In the genomic region with DNA sequence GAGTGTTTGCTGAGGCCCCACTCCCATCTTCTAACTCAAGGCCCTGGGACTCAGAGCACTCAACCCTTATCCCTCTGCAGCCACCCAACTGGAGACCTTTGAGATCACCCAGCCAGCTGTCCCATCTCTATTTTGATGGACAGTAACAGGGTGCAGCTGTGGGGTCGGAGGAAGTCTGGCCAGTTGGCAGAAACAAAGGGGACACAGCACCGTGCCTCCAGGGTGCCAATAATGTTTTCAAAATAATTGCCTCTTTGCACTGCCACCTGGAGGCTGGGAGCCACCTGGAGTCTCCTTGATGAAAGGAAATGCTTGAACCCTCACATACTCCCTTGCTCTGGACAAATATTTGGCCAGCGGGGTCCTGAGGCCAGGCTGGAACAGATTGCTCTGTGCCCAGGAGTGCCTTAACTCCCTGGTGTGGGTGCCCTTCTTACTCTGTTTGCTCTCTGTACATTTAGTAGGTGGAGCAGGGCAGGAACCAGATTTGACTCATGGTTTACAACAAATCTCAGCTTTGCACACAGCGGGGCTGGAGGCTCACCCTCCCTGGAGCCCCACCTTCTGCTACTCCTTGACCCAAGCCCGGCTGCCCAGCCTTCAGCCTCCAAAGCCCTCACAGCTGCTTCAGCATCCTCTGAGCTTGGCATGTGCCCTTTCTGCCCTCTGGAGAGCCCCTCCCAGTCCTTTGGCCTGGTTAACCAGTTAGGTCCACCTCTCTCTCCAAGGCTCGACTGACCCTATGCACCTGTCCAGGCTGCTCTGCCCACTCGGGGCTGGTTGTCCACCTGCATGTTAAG, we compare ENCODE assay signal across 14 cellular contexts. TPM values are rescaled to one million over a fixed set of nuclear protein-coding genes. Genes with fewer than 3 reads are reported as not detected.
DNase-seq lines count a peak whose midpoint lies in the region; ATAC-seq and TF ChIP-seq lines count a peak whose summit lies in the region.
"Had no signal": no experiment of that assay in that cellular context is flagged by ENCODE, and none has a peak within 500 bp of the region (broad histone marks: within the 10 kb centered on the region; RNA-seq: fewer than 3 reads in every experiment).

No MANE protein-coding gene starts in this region.

- no peak overlapping the region for H3K4me3 ChIP-seq in transverse colon
- no peak overlapping the region for H3K4me3 ChIP-seq in CD8-positive, alpha-beta memory T cell (ENCODE audit: low read length)
- H3K4me3 ChIP-seq: pancreas had no signal

- no peaks in the 10 kb centered on the region for H3K27me3 ChIP-seq in transverse colon
- no peaks in the 10 kb centered on the region for H3K27me3 ChIP-seq in CD8-positive, alpha-beta memory T cell (ENCODE audit: insufficient read depth, low read length, poor library complexity, severe bottlenecking)
- H3K27me3 ChIP-seq: pancreas had no signal

- intact Hi-C loops in left ventricle myocardium superior (cut with micrococcal nuclease) (no loop called here), transverse colon (cut with DNase I; ENCODE audit: low total_unique reads) (no loop called here)

- peak overlapping the region; percentile 56 for H3K27ac Mint-ChIP-seq in activated naive CD4-positive, alpha-beta T cell treated with anti-CD3 and anti-CD28 coated beads, Interleukin-2, amount 50 U/mL, for 24 hours
- H3K27ac Mint-ChIP-seq in WTC11 = no peak overlapping the region
- peak overlapping the region in 1 of 8 donors; percentile 6 for H3K27ac Mint-ChIP-seq in CD8-positive, alpha-beta memory T cell
- H3K27ac Mint-ChIP-seq: B cell had no signal

- H3K36me3 ChIP-seq in transverse colon = no peaks in the 10 kb centered on the region
- no peaks in the 10 kb centered on the region for H3K36me3 ChIP-seq in CD8-positive, alpha-beta memory T cell (ENCODE audit: insufficient read depth, low read length)
- H3K36me3 ChIP-seq: pancreas had no signal

- TF ChIP-seq EP300 in transverse colon (IDR thresholded peaks at IDR 0.05; ENCODE audit: low read depth) = no peak

- H3K36me3 Mint-ChIP-seq in activated naive CD4-positive, alpha-beta T cell treated with anti-CD3 and anti-CD28 coated beads, Interleukin-2, amount 50 U/mL, for 24 hours = peaks cover 16% of the 10 kb centered on the region
- no peaks in the 10 kb centered on the region for H3K36me3 Mint-ChIP-seq in WTC11
- H3K36me3 Mint-ChIP-seq in CD8-positive, alpha-beta memory T cell = peaks cover 0 to 4% (median 1%) of the 10 kb centered on the region in 3 donors
- H3K36me3 Mint-ChIP-seq: brain had no signal

- H3K9me3 Mint-ChIP-seq in activated naive CD4-positive, alpha-beta T cell treated with anti-CD3 and anti-CD28 coated beads, Interleukin-2, amount 50 U/mL, for 24 hours = peaks cover 6% of the 10 kb centered on the region
- peaks cover 19% of the 10 kb centered on the region for H3K9me3 Mint-ChIP-seq in WTC11
- peaks cover 0 to 2% (median 0%) of the 10 kb centered on the region in 5 donors for H3K9me3 Mint-ChIP-seq in CD8-positive, alpha-beta memory T cell

- H3K4me1 ChIP-seq in transverse colon = peaks cover 0 to 6% (median 2%) of the 10 kb centered on the region in 4 donors
- peaks cover 42% of the 10 kb centered on the region for H3K4me1 ChIP-seq in CD8-positive, alpha-beta memory T cell (ENCODE audit: insufficient read depth, low read length)
- H3K4me1 ChIP-seq: pancreas had no signal

- CTCF ChIA-PET in WTC11 (lab: Charles Lee) = interaction anchor here (1.1 to 7.7 kb wide), 8 partner anchors 11 to 189 kb away, joined by 3 to 70 read pairs (median 5); partner anchors contain the start of gene MAL
- CTCF ChIA-PET in CD8-positive, alpha-beta memory T cell (lab: Charles Lee) = interaction anchor here (1.1 to 3.2 kb wide), 4 partner anchors 11 to 37 kb away, joined by 4 to 10 read pairs (median 5); no protein-coding TSS in a partner anchor

- no peak for TF ChIP-seq POLR2A in transverse colon (IDR thresholded peaks at IDR 0.05)

- in situ Hi-C loops in transverse colon (cut with MboI; ENCODE audit: low pct_ligation_motif_present in 1 of 4, low pct_unique_long_range_greater_than_20kb in 1 of 4, low sequenced_read_pairs in 3 of 4) = no loop called here

- POLR2A ChIA-PET in WTC11 (lab: Charles Lee) = no interaction called here
- POLR2A ChIA-PET in CD8-positive, alpha-beta memory T cell (lab: Charles Lee) = no interaction called here

- peaks cover 92% of the 10 kb centered on the region for H3K4me1 Mint-ChIP-seq in activated naive CD4-positive, alpha-beta T cell treated with anti-CD3 and anti-CD28 coated beads, Interleukin-2, amount 50 U/mL, for 24 hours
- peaks cover 6% of the 10 kb centered on the region; the same call in 1 of the 2 replicates for H3K4me1 Mint-ChIP-seq in WTC11
- H3K4me1 Mint-ChIP-seq in CD8-positive, alpha-beta memory T cell = peaks cover 13 to 57% (median 32%) of the 10 kb centered on the region in 3 donors
- H3K4me1 Mint-ChIP-seq: B cell had no signal

- H3K27me3 Mint-ChIP-seq in activated naive CD4-positive, alpha-beta T cell treated with anti-CD3 and anti-CD28 coated beads, Interleukin-2, amount 50 U/mL, for 24 hours = no peaks in the 10 kb centered on the region
- H3K27me3 Mint-ChIP-seq in WTC11 (ENCODE audit: low read depth) = peaks cover 2% of the 10 kb centered on the region; the same call in 1 of the 2 replicates
- H3K27me3 Mint-ChIP-seq in CD8-positive, alpha-beta memory T cell = peaks cover 0 to 12% of the 10 kb centered on the region in 2 donors

- peak overlapping the region; percentile 24 for H3K4me3 Mint-ChIP-seq in activated naive CD4-positive, alpha-beta T cell treated with anti-CD3 and anti-CD28 coated beads, Interleukin-2, amount 50 U/mL, for 24 hours
- no peak overlapping the region for H3K4me3 Mint-ChIP-seq in WTC11
- H3K4me3 Mint-ChIP-seq in CD8-positive, alpha-beta memory T cell = no peak overlapping the region
- H3K4me3 Mint-ChIP-seq: B cell, brain had no signal

- WGBS in transverse colon (ENCODE audit: low coverage in 1 of 2), 2 donors = 20 to 37% methylated on average over 1 to 7 of the region's 7 CpGs

- H3K9me3 ChIP-seq in transverse colon = no peaks in the 10 kb centered on the region
- H3K9me3 ChIP-seq in CD8-positive, alpha-beta memory T cell (ENCODE audit: low read length) = no peaks in the 10 kb centered on the region
- H3K9me3 ChIP-seq: pancreas had no signal

- ATAC-seq in left ventricle myocardium superior (peak; percentile 5), WTC11 (no peak)

- TF ChIP-seq CTCF in transverse colon (IDR thresholded peaks at IDR 0.05) (no peak), WTC11 (IDR thresholded peaks at IDR 0.05) (no peak)

- peak overlapping the region in 3 of 4 donors; percentile 7 to 25 (median 24) for H3K27ac ChIP-seq in transverse colon
- H3K27ac ChIP-seq in CD8-positive, alpha-beta memory T cell (ENCODE audit: low read depth, low read length) = no peak overlapping the region
- H3K27ac ChIP-seq: pancreas had no signal

- no peak for DNase-seq in activated naive CD4-positive, alpha-beta T cell treated with anti-CD3 and anti-CD28 coated beads, Interleukin-2, amount 50 U/mL, for 16 hours
- DNase-seq in SHP77 (lab: John Stamatoyannopoulos, UW) (peak; percentile 42 to 50), left ventricle myocardium superior (no peak), transverse colon (no peak), WTC11 (ENCODE audit: low spot score) (no peak), SIG-M5 (lab: John Stamatoyannopoulos, UW) (no peak)
- no peak for DNase-seq in CD8-positive, alpha-beta memory T cell
- DNase-seq: islet precursor cell had no signal

TF ChIP-seq in WTC11, 78 proteins besides CTCF, POLR2A, EP300 and RAD21 (continues in another document):
- no peak for TF ChIP-seq FOXP4 (CRISPR knock-in tag; IDR thresholded peaks at IDR 0.05)
- no peak for TF ChIP-seq NR1H2 (CRISPR knock-in tag; IDR thresholded peaks at IDR 0.05)
- TF ChIP-seq PRDM15 (CRISPR knock-in tag; IDR thresholded peaks at IDR 0.05) = no peak

RNA-seq across cellular contexts. Expression of gene MAL, which starts 17.2 kb away (rescaled TPM):
- total RNA-seq in left ventricle myocardium superior (3.9 TPM), transverse colon (10 to 100 TPM in 1 of 4 donors, 1 to 10 TPM in 3; 3.7 to 14.3 (median 5.1) TPM), WTC11 (2021) (0.22 to 0.39 TPM in 2 of 3 replicates, not detected in the other)
- total RNA-seq in CD8-positive, alpha-beta memory T cell = 10 to 100 TPM; 25.2 to 27.3 TPM
- polyA plus RNA-seq in CD8-positive, alpha-beta memory T cell = 50.4 TPM
- total RNA-seq: HT1080, SK-MEL-5 had no signal

Comparison
In these comparisons a context has a peak if more than half of its experiments do, and no peak if none do; other contexts are left out.
1. DNase-seq: peak in SHP77 (2 of 2); none in activated naive CD4-positive, alpha-beta T cell treated with anti-CD3 and anti-CD28 coated beads, Interleukin-2, amount 50 U/mL, for 16 hours (single experiment), left ventricle myocardium superior (single experiment), transverse colon (single experiment), WTC11 (single experiment), CD8-positive, alpha-beta memory T cell (0 of 5) and SIG-M5 (single experiment).